In the genomic region with DNA sequence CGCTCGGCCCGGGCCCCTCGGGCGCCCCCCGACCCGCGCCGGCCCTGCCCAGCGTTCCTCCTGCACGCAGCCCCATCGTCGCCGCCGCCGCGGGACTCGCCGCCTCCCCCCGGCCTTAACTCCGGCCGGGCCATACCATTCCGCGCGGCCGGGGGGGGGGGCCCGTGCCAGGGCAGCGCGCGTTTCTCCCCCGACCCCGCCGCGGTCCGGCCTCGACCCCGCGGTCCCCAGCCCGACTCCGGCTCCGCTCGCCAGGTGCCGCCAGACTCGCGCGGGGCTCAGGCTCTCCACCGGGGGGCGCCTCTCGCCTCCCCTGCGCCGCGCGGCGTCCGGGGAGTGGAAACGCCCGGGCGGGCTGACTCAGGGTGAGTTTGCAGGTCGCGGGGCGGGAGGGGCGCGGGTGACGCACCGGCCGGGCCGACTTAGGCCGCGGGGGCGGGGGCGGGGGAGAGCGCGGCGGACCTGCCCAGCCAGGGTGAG, we compare ENCODE assay signal across 8 cellular contexts. TPM values are rescaled to one million over a fixed set of nuclear protein-coding genes. Genes with fewer than 3 reads are reported as not detected.
DNase-seq lines count a peak whose midpoint lies in the region; ATAC-seq and TF ChIP-seq lines count a peak whose summit lies in the region.

Gene SRXN1, minus strand, starts transcription at position 91 of the 480 bp plus-strand sequence. Its CDS starts 15 bp downstream, at position 76.

- H4K20me1 ChIP-seq in OCI-LY1 (ENCODE audit: insufficient read depth, low read length): no peaks in the 10 kb centered on the region

- peaks cover 53% of the 10 kb centered on the region for H3K4me1 Mint-ChIP-seq in CD14-positive monocyte

- peak within 1 kb of the TSS; percentile 89 to 97 (median 94) for H3K27ac Mint-ChIP-seq in CD14-positive monocyte

- peaks cover 30 to 34% of the 10 kb centered on the region in 2 donors for H3K36me3 Mint-ChIP-seq in CD14-positive monocyte

- H3K27me3 ChIP-seq in OCI-LY1 (ENCODE audit: insufficient read depth, low read length) (no peaks in the 10 kb centered on the region), muscle layer of colon (ENCODE audit: control insufficient read depth in 1 of 2, insufficient read depth in 2 of 2, low read length in 2 of 2) (no peaks in the 10 kb centered on the region)

- H3K36me3 ChIP-seq in OCI-LY1 (ENCODE audit: insufficient read depth, low read length): peaks cover 24% of the 10 kb centered on the region
- peaks cover 15% of the 10 kb centered on the region for H3K36me3 ChIP-seq in muscle layer of colon (ENCODE audit: insufficient read depth, low read length)

- H3K4me2 ChIP-seq in OCI-LY1 (ENCODE audit: low read length): peak within 1 kb of the TSS; percentile 88

- H3K4me3 ChIP-seq in OCI-LY1 (ENCODE audit: low read depth, low read length, poor library complexity, severe bottlenecking) (peak within 1 kb of the TSS; percentile 76), muscle layer of colon (ENCODE audit: low read depth in 1 of 2, low read length in 2 of 2) (peak within 1 kb of the TSS; percentile 69 to 81)

- peak; percentile 21 for TF ChIP-seq POLR2A in erythroblast (IDR thresholded peaks at IDR 0.05; ENCODE audit: low read length)

- H3K4me3 Mint-ChIP-seq in CD14-positive monocyte: peak within 1 kb of the TSS; percentile 93 to 95

- intact Hi-C loops in CD14-positive monocyte (cut with micrococcal nuclease): loop anchor here in 1 of 2 donors (2.0 to 10.0 kb wide), 3 partner anchors 14 to 182 kb away; partner anchors contain the start of genes CSNK2A1 and FAM110A

- peaks cover 0 to 2% (median 0%) of the 10 kb centered on the region in 7 donors for H3K9me3 Mint-ChIP-seq in CD14-positive monocyte

- peak within 1 kb of the TSS; percentile 32; the same call in 1 of the 2 replicates for H2AFZ ChIP-seq in OCI-LY1 (ENCODE audit: low read length)

- no peaks in the 10 kb centered on the region for H3K9me2 ChIP-seq in OCI-LY1 (ENCODE audit: low read depth, low read length)

- peaks cover 0 to 2% (median 0%) of the 10 kb centered on the region in 3 donors for H3K27me3 Mint-ChIP-seq in CD14-positive monocyte (ENCODE audit: low read depth in 3 of 3)

- H3K9ac ChIP-seq in OCI-LY1 (ENCODE audit: low read length) (peak within 1 kb of the TSS; percentile 87), muscle layer of colon (ENCODE audit: low read length) (peak within 1 kb of the TSS; percentile 76)

- peaks cover 9% of the 10 kb centered on the region; the same call in 1 of the 2 replicates for H3K79me2 ChIP-seq in OCI-LY1 (ENCODE audit: insufficient read depth, low read length)

- peaks cover 20% of the 10 kb centered on the region for H3K4me1 ChIP-seq in OCI-LY1 (ENCODE audit: insufficient read depth, low read length, severe bottlenecking)
- H3K4me1 ChIP-seq in muscle layer of colon (ENCODE audit: insufficient read depth, low read length): peaks cover 20% of the 10 kb centered on the region

- no peaks in the 10 kb centered on the region for H3K9me3 ChIP-seq in OCI-LY1 (ENCODE audit: low read length)
- H3K9me3 ChIP-seq in muscle layer of colon (ENCODE audit: low read length): no peaks in the 10 kb centered on the region

- no peaks in the 10 kb centered on the region for H3F3A ChIP-seq in OCI-LY1 (ENCODE audit: insufficient read depth, low read length)

- H3K27ac ChIP-seq in OCI-LY1 (ENCODE audit: low read depth, low read length, poor library complexity, severe bottlenecking) (peak within 1 kb of the TSS; percentile 24), muscle layer of colon (ENCODE audit: low read depth, low read length) (peak within 1 kb of the TSS; percentile 73)

- peak; percentile 93 for DNase-seq in CD14-positive monocyte (ENCODE audit: low spot score)
- peak; percentile 86 for DNase-seq in activated T-cell treated with anti-CD3 and anti-CD28 coated beads for 48 hours (ENCODE audit: low read depth)
- peak; percentile 98 to 100 for DNase-seq in erythroblast (lab: John Stamatoyannopoulos, UW)
- peak; percentile 65 to 66 for DNase-seq in stimulated activated CD8-positive, alpha-beta memory T cell treated with anti-CD3 and anti-CD28 coated beads, Interleukin-7, amount 100 ng/mL, for 1 hour (ENCODE audit: low read depth in 2 of 2)

- TF ChIP-seq CTCF in CD14-positive monocyte (IDR thresholded peaks at IDR 0.05) (peak; percentile 66), OCI-LY1 (IDR thresholded peaks at IDR 0.05; ENCODE audit: low read length) (peak; percentile 78)

- ATAC-seq in GM19043 (IDR thresholded peaks at IDR 0.05; ENCODE audit: low read depth, unreplicated experiment): peak; percentile 85
- peak; percentile 59 for ATAC-seq in HG03378 (IDR thresholded peaks at IDR 0.05; ENCODE audit: unreplicated experiment)

RNA-seq across cellular contexts. Expression of gene SRXN1, which starts in this region (rescaled TPM):
- 10 to 100 TPM; 56.6 to 62.4 TPM for polyA plus RNA-seq in CD14-positive monocyte

Comparison
In these comparisons a context has a peak if more than half of its experiments do, and no peak if none do; other contexts are left out.
1. Peak in every context shown above with its lines: DNase-seq, ATAC-seq, H3K4me3 ChIP-seq and H3K27ac ChIP-seq.